Comparison of ENCODE assay signal across 1 cellular context in the genomic region with DNA sequence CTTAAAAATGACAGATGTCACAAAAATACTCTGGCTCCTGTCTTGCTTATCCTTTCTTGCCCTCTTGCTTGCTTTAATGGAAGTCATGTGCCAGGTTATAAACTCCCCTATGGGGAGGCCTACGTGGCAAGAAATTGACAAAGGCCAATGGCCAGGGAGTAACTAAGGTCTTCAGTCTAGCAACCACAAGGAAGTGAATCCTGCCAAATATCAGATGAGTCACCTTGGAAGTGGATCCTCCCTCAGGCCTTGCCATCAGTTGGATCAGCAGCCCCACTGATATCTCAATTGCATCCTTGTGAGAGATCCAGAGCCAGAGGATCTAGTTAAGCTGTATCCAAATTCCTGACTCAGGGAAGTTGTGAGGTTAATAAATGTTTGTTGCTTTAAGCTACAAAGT.
TF ChIP-seq lines count a peak whose summit lies in the region.

No MANE protein-coding gene starts in this region.

TF ChIP-seq in A549, 52 proteins besides CTCF, POLR2A, EP300 and RAD21 (continued from another document):
- TF ChIP-seq, protein P1, sequence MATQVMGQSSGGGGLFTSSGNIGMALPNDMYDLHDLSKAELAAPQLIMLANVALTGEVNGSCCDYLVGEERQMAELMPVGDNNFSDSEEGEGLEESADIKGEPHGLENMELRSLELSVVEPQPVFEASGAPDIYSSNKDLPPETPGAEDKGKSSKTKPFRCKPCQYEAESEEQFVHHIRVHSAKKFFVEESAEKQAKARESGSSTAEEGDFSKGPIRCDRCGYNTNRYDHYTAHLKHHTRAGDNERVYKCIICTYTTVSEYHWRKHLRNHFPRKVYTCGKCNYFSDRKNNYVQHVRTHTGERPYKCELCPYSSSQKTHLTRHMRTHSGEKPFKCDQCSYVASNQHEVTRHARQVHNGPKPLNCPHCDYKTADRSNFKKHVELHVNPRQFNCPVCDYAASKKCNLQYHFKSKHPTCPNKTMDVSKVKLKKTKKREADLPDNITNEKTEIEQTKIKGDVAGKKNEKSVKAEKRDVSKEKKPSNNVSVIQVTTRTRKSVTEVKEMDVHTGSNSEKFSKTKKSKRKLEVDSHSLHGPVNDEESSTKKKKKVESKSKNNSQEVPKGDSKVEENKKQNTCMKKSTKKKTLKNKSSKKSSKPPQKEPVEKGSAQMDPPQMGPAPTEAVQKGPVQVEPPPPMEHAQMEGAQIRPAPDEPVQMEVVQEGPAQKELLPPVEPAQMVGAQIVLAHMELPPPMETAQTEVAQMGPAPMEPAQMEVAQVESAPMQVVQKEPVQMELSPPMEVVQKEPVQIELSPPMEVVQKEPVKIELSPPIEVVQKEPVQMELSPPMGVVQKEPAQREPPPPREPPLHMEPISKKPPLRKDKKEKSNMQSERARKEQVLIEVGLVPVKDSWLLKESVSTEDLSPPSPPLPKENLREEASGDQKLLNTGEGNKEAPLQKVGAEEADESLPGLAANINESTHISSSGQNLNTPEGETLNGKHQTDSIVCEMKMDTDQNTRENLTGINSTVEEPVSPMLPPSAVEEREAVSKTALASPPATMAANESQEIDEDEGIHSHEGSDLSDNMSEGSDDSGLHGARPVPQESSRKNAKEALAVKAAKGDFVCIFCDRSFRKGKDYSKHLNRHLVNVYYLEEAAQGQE (IDR thresholded peaks at IDR 0.05), result no peak
- TF ChIP-seq FOSL2 (IDR thresholded peaks at IDR 0.05) (no peak), FOSL2 (CRISPR knock-in tag; IDR thresholded peaks at IDR 0.05) (peak; percentile 24), NFE2L2 (conservative IDR thresholded peaks at IDR 0.05; ENCODE audit: low read length) (no peak), HDAC2 (IDR thresholded peaks at IDR 0.05) (no peak)
